10 cellular contexts compared by ENCODE assay signal in genomic region chr10:102615361-102615760, GRCh38. TPM values are rescaled to one million over a fixed set of nuclear protein-coding genes. Genes with fewer than 3 reads are reported as not detected.
A peak's percentile ranks its signal among the peaks of the same experiment; 100 is the strongest.
DNase-seq lines count a peak whose midpoint lies in the region; ATAC-seq and TF ChIP-seq lines count a peak whose summit lies in the region.
"Had no signal": no experiment of that assay in that cellular context is flagged by ENCODE, and none has a peak within 500 bp of the region (broad histone marks: within the 10 kb centered on the region; RNA-seq: fewer than 3 reads in every experiment).

No MANE protein-coding gene starts in this region.

- no peaks in the 10 kb centered on the region for H3K27me3 ChIP-seq in breast epithelium

- H3K27me3 Mint-ChIP-seq in MCF 10A (ENCODE audit: insufficient read depth, unreplicated experiment) (no peaks in the 10 kb centered on the region), T-helper 17 cell (no peaks in the 10 kb centered on the region), type B pancreatic cell (no peaks in the 10 kb centered on the region)

- CTCF ChIA-PET in MCF 10A (lab: Yijun Ruan, JAX) = interaction anchor here (0.7 to 1.3 kb wide), 4 partner anchors 9 to 461 kb away, joined by 3 to 4 read pairs (median 4); no protein-coding TSS in a partner anchor

- no peak for ATAC-seq in T-helper 17 cell
- ATAC-seq in left cardiac atrium = no peak

- H3K4me3 Mint-ChIP-seq in MCF 10A (ENCODE audit: unreplicated experiment) = no peak overlapping the region
- H3K4me3 Mint-ChIP-seq in T-helper 17 cell = no peak overlapping the region
- H3K4me3 Mint-ChIP-seq in type B pancreatic cell = no peak overlapping the region

- no peaks in the 10 kb centered on the region for H3K36me3 ChIP-seq in breast epithelium

- H3K9me3 ChIP-seq in breast epithelium = no peaks in the 10 kb centered on the region
- no peaks in the 10 kb centered on the region for H3K9me3 ChIP-seq in T-helper 17 cell (ENCODE audit: control insufficient read depth, low read length, poor library complexity, severe bottlenecking)

- no peak for TF ChIP-seq POLR2A in breast epithelium (IDR thresholded peaks at IDR 0.05)

- peak overlapping the region in 1 of 2 donors; percentile 66 for H3K27ac ChIP-seq in breast epithelium

- POLR2A ChIA-PET in MCF 10A (lab: Yijun Ruan, JAX) = no interaction called here

- peak; percentile 25 for DNase-seq in MCF 10A (ENCODE audit: unreplicated experiment)
- DNase-seq in breast epithelium (ENCODE audit: low spot score in 2 of 2) = no peak
- DNase-seq in T-helper 17 cell = no peak
- peak; percentile 30 for DNase-seq in left cardiac atrium
- DNase-seq in type B pancreatic cell (ENCODE audit: extremely low spot score, unreplicated experiment) = no peak
- DNase-seq in NCI-H510A (lab: John Stamatoyannopoulos, UW) = no peak
- no peak for DNase-seq in SIG-M5 (lab: John Stamatoyannopoulos, UW)
- no peak for DNase-seq in midbrain (lab: John Stamatoyannopoulos, UW)
- DNase-seq: stimulated activated CD4-positive, alpha-beta T cell treated with anti-CD3 and anti-CD28 coated beads, Interleukin-12 subunit alpha, Interleukin-12 subunit beta, amount 100 ng/mL, for 4 hours; SW 1271 had no signal

- peaks cover 0 to 1% of the 10 kb centered on the region in 2 donors for H3K4me1 ChIP-seq in breast epithelium

- peaks cover 20% of the 10 kb centered on the region for H3K36me3 Mint-ChIP-seq in MCF 10A (ENCODE audit: insufficient read depth, unreplicated experiment)
- no peaks in the 10 kb centered on the region for H3K36me3 Mint-ChIP-seq in T-helper 17 cell (ENCODE audit: low read depth)
- no peaks in the 10 kb centered on the region for H3K36me3 Mint-ChIP-seq in type B pancreatic cell

- TF ChIP-seq CTCF in MCF 10A (IDR thresholded peaks at IDR 0.05; ENCODE audit: unreplicated experiment) (peak; percentile 31), breast epithelium (IDR thresholded peaks at IDR 0.05) (no peak), type B pancreatic cell (conservative IDR thresholded peaks at IDR 0.05) (peak; percentile 52)

- H3K9me3 Mint-ChIP-seq in MCF 10A (ENCODE audit: unreplicated experiment) = no peaks in the 10 kb centered on the region
- H3K9me3 Mint-ChIP-seq in type B pancreatic cell = no peaks in the 10 kb centered on the region

- H3K27ac Mint-ChIP-seq in MCF 10A (ENCODE audit: low read depth, unreplicated experiment) = no peak overlapping the region
- peak overlapping the region; percentile 16 for H3K27ac Mint-ChIP-seq in T-helper 17 cell
- no peak overlapping the region for H3K27ac Mint-ChIP-seq in type B pancreatic cell

- peaks cover 3% of the 10 kb centered on the region for H3K4me1 Mint-ChIP-seq in MCF 10A (ENCODE audit: insufficient read depth, unreplicated experiment)
- peaks cover 26% of the 10 kb centered on the region for H3K4me1 Mint-ChIP-seq in T-helper 17 cell
- H3K4me1 Mint-ChIP-seq in type B pancreatic cell (ENCODE audit: unreplicated experiment) = peaks cover 21% of the 10 kb centered on the region

- no peak overlapping the region for H3K4me3 ChIP-seq in breast epithelium

- intact Hi-C loops in MCF 10A (cut with micrococcal nuclease) (no loop called here), breast epithelium (cut with DNase I; ENCODE audit: low total_unique reads) (no loop called here), left cardiac atrium (cut with DNase I) (no loop called here)

- no TSS peak for BruUV-seq in MCF 10A (replicated peaks; lab: Mats Ljungman, UMichigan)

RNA-seq across cellular contexts. Expression of gene TRIM8, which starts 28.9 kb away (rescaled TPM):
- total RNA-seq in MCF 10A (2022) (73.5 and 78.1 TPM in 2 replicates), breast epithelium (100 to 1,000 TPM in 1 of 3 donors, 10 to 100 TPM in 2; 74.6 to 128 (median 88.8) TPM), T-helper 17 cell (10 to 100 TPM; 63.6 to 73.0 TPM), left cardiac atrium (100 to 1,000 TPM; 104 to 108 TPM), type B pancreatic cell (ENCODE audit: low replicate concordance) (81.6 and 124 TPM in 2 replicates)

Comparison
In these comparisons a context has a peak if more than half of its experiments do, and no peak if none do; other contexts are left out.
1. DNase-seq: peak in MCF 10A (single experiment) and left cardiac atrium (single experiment); none in breast epithelium (0 of 2), T-helper 17 cell (0 of 3), type B pancreatic cell (single experiment), NCI-H510A (single experiment), SIG-M5 (single experiment) and midbrain (single experiment).
2. CTCF ChIP-seq: peak in MCF 10A (single experiment) and type B pancreatic cell (single experiment); none in breast epithelium (0 of 3).